In genomic region chr7:15801565-15801964, GRCh38 we compare ENCODE assay signal across 14 cellular contexts.
DNase-seq lines count a peak whose midpoint lies in the region; ATAC-seq lines count a peak whose summit lies in the region.
"Had no signal": no experiment of that assay in that cellular context is flagged by ENCODE, and none has a peak within 500 bp of the region (broad histone marks: within the 10 kb centered on the region; RNA-seq: fewer than 3 reads in every experiment).

No MANE protein-coding gene starts in this region.

- intact Hi-C loops in left cardiac atrium (cut with DNase I) = no loop called here

- H3K4me3 ChIP-seq in skeletal muscle cell (ENCODE audit: low read depth, low read length) = no peak overlapping the region
- H3K4me3 ChIP-seq: esophagus muscularis mucosa, skin epidermis had no signal

- peak; percentile 56 for DNase-seq in GM04504 (ENCODE audit: low read depth)
- DNase-seq in amniotic epithelial cell (ENCODE audit: low read depth) = peak; percentile 44
- peak; percentile 21 for DNase-seq in left cardiac atrium
- peak; percentile 88 for DNase-seq in skeletal muscle cell (ENCODE audit: low read depth)
- no peak for DNase-seq in activated effector memory CD4-positive, alpha-beta T cell treated with anti-CD3 and anti-CD28 coated beads, Interleukin-2, amount 50 U/mL, for 16 hours
- no peak for DNase-seq in C1 segment of cervical spinal cord (lab: John Stamatoyannopoulos, UW)
- no peak for DNase-seq in NCI-H2171 (lab: John Stamatoyannopoulos, UW)
- DNase-seq: activated CD8-positive, alpha-beta T cell treated with anti-CD3 and anti-CD28 coated beads for 36 hours; mammary epithelial cell; NCI-H524 treated with DMSO at 0.1 percent for 48 hours had no signal

- ATAC-seq in left cardiac atrium = peak; percentile 79 to 90
- no peak for ATAC-seq in HG02884 (IDR thresholded peaks at IDR 0.05; ENCODE audit: unreplicated experiment)
- ATAC-seq: activated CD8-positive, alpha-beta T cell treated with anti-CD3 and anti-CD28 coated beads for 36 hours; activated naive CD4-positive, alpha-beta T cell treated with anti-CD3 and anti-CD28 coated beads, Interleukin-2, amount 50 U/mL, for 72 hours had no signal

Comparison
In these comparisons a context has a peak if more than half of its experiments do, and no peak if none do; other contexts are left out.
1. DNase-seq: peak in GM04504 (single experiment), amniotic epithelial cell (single experiment), left cardiac atrium (single experiment) and skeletal muscle cell (single experiment); none in activated effector memory CD4-positive, alpha-beta T cell treated with anti-CD3 and anti-CD28 coated beads, Interleukin-2, amount 50 U/mL, for 16 hours (single experiment), C1 segment of cervical spinal cord (0 of 14) and NCI-H2171 (single experiment).